In the genomic region with DNA sequence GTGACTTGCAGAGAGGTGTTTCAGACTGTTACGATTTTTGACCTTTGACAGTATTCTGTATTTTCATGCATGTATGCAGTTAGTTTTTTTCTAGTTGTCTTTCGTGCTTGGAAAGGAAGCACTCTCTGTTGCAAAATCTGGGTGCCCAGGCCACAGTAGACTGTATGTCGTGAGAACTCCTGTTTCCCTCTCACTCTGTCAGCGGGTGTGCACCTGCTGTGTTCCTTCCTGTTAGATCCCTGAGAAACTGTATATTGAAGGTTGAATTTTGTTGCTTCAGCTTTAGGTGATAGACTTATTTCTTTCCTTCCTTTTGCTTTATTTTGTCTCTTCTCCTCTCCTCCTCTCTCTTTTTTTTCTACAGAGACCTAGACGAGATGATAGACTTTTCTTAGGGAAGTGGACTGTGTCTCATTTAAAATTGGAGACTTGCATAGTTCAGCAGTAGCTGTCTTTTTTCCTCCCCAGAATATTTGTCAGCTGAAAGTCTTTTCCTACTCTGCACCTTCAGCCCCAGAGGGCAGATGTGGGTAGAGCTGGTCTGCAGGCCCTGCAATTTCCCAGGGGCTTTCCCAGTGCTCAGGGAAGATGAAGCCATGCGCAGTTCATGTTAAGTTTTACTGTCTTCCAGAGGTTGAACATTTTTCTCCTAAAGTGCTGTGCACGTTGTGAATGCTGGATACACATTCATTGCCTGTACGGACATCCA, we compare ENCODE assay signal across 8 cellular contexts. TPM values are rescaled to one million over a fixed set of nuclear protein-coding genes. Genes with fewer than 3 reads are reported as not detected.
DNase-seq lines count a peak whose midpoint lies in the region; ATAC-seq and TF ChIP-seq lines count a peak whose summit lies in the region.

No MANE protein-coding gene starts in this region.

- H3K27me3 ChIP-seq in left lung = no peaks in the 10 kb centered on the region

- peak; percentile 86 for DNase-seq in SIG-M5 treated with dmso at 0.1 percent for 504 hours (lab: John Stamatoyannopoulos, UW; ENCODE audit: unreplicated experiment)
- no peak for DNase-seq in SIG-M5 (lab: John Stamatoyannopoulos, UW)
- peak; percentile 29 for DNase-seq in RPMI7951 (ENCODE audit: low read depth)
- DNase-seq in left lung = no peak
- DNase-seq in stimulated activated naive CD4-positive, alpha-beta T cell treated with Interleukin-2 at 50 U/mL for 16 hours (lab: John Stamatoyannopoulos, UW) = peak; percentile 40
- DNase-seq in GM19238 (ENCODE audit: insufficient read length, low spot score) = no peak

- peak overlapping the region; percentile 76 to 80 for H3K4me3 ChIP-seq in left lung

- ATAC-seq in left lung (peak; percentile 18), GM21529 (IDR thresholded peaks at IDR 0.05; ENCODE audit: unreplicated experiment) (no peak)

- H3K36me3 ChIP-seq in left lung = no peaks in the 10 kb centered on the region

- H3K4me3 Mint-ChIP-seq in brain = peak overlapping the region; percentile 90 to 98 (median 93)

- peaks cover 50% of the 10 kb centered on the region for H3K4me1 Mint-ChIP-seq in brain

- no peaks in the 10 kb centered on the region for H3K9me3 ChIP-seq in left lung

- H3K4me1 ChIP-seq in left lung = peaks cover 0 to 61% of the 10 kb centered on the region in 2 donors

- peaks cover 7% of the 10 kb centered on the region for H3K27me3 Mint-ChIP-seq in brain

- peak overlapping the region; percentile 84 to 94 for H3K27ac ChIP-seq in left lung

- H3K27ac Mint-ChIP-seq in brain = peak overlapping the region; percentile 60 to 93 (median 89)

- H3K36me3 Mint-ChIP-seq in brain = no peaks in the 10 kb centered on the region

- no peak for TF ChIP-seq CTCF in brain (conservative IDR thresholded peaks at IDR 0.05)
- TF ChIP-seq CTCF in left lung (IDR thresholded peaks at IDR 0.05) = no peak

- H3K9me3 Mint-ChIP-seq in brain = no peaks in the 10 kb centered on the region

- intact Hi-C loops in left lung (cut with DNase I) = no loop called here

RNA-seq across cellular contexts. Expression of a gene that starts 1.4 kb away (rescaled TPM):
- 11.8 and 24.5 TPM in 2 replicates for total RNA-seq in RPMI7951 (2014; rRNA removed; shearing (Covaris generic))
- polyA plus RNA-seq in brain (ENCODE audit: insufficient read depth, low read depth, low replicate concordance) = 18.2 TPM
- 10 to 100 TPM; 32.6 to 43.5 TPM for total RNA-seq in left lung

Comparison
In these comparisons a context has a peak if more than half of its experiments do, and no peak if none do; other contexts are left out.
1. DNase-seq: peak in SIG-M5 treated with dmso at 0.1 percent for 504 hours (single experiment), RPMI7951 (single experiment) and stimulated activated naive CD4-positive, alpha-beta T cell treated with Interleukin-2 at 50 U/mL for 16 hours (single experiment); none in SIG-M5 (single experiment), left lung (0 of 2) and GM19238 (single experiment).